In the genomic region with DNA sequence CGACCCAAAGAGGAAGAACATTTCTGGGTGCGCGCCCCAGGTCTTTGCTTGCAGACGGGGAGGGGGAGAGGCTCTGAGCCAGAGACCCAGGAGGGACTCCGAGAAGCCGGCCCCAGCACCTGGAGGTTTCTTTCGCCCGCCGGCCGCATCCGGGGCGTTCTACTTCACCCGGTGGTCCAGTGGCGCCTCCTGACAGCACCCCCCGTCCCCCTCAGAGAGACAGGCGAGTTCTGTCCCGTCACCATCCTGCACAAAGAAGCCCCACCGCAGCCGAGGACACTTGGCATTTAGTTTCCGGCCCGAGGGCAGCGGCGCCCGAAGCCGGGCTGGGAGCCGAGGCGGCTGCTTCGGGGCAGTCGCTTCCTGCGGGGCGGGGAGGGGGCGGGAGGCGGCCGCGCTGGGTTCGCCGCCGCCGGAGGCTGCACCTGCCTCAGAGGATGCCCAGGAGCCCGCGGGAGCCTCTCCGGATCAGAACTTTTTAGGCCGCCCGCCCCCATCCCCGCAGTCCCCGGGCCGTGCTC, we compare ENCODE assay signal across 8 cellular contexts. TPM values are rescaled to one million over a fixed set of nuclear protein-coding genes. Genes with fewer than 3 reads are reported as not detected.
DNase-seq lines count a peak whose midpoint lies in the region; ATAC-seq and TF ChIP-seq lines count a peak whose summit lies in the region.

A gene (plus strand): TSS at position 424 of the 521 bp plus-strand sequence.

- H3K9ac ChIP-seq in GM23248, result no peak within 1 kb of the TSS

- H3K27ac ChIP-seq in GM23248 (no peak within 1 kb of the TSS), ovary (no peak within 1 kb of the TSS)

- no peak for TF ChIP-seq POLR2A in ovary (IDR thresholded peaks at IDR 0.05)

- H3K36me3 Mint-ChIP-seq in activated CD8-positive, alpha-beta T cell treated with anti-CD3 and anti-CD28 coated beads for 36 hours (ENCODE audit: low read depth), result no peaks in the 10 kb centered on the region

- TF ChIP-seq EP300 in ovary (IDR thresholded peaks at IDR 0.05), result no peak

- H2AFZ ChIP-seq in GM23248, result peak within 1 kb of the TSS; percentile 60

- H3K4me3 Mint-ChIP-seq in activated CD8-positive, alpha-beta T cell treated with anti-CD3 and anti-CD28 coated beads for 36 hours, result peak within 1 kb of the TSS; percentile 61

- CTCF ChIA-PET in activated CD8-positive, alpha-beta T cell treated with anti-CD3 and anti-CD28 coated beads for 36 hours (lab: Charles Lee), result no interaction called here

- no peaks in the 10 kb centered on the region for H3K36me3 ChIP-seq in GM23248 (ENCODE audit: low read depth)
- H3K36me3 ChIP-seq in ovary, result no peaks in the 10 kb centered on the region

- H3K4me3 ChIP-seq in GM23248, result peak within 1 kb of the TSS; percentile 69
- H3K4me3 ChIP-seq in ovary, result peak within 1 kb of the TSS; percentile 37

- no peaks in the 10 kb centered on the region for H3K9me3 ChIP-seq in GM23248 (ENCODE audit: low read depth)
- no peaks in the 10 kb centered on the region for H3K9me3 ChIP-seq in ovary

- H3K4me1 Mint-ChIP-seq in activated CD8-positive, alpha-beta T cell treated with anti-CD3 and anti-CD28 coated beads for 36 hours (ENCODE audit: low read depth), result peaks cover 13% of the 10 kb centered on the region

- in situ Hi-C loops in ACHN (cut with HindIII; ENCODE audit: low pct_ligation_motif_present, low pct_unique_long_range_greater_than_20kb, low sequenced_read_pairs), result no loop called here
- in situ Hi-C loops in GM23248 (cut with MboI), result no loop called here

- H4K20me1 ChIP-seq in GM23248 (ENCODE audit: insufficient read depth), result no peaks in the 10 kb centered on the region

- peak; percentile 44 for ATAC-seq in activated CD8-positive, alpha-beta T cell treated with anti-CD3 and anti-CD28 coated beads for 36 hours

- no peaks in the 10 kb centered on the region for H3K9me2 ChIP-seq in GM23248 (ENCODE audit: insufficient read depth)

- H3K27me3 ChIP-seq in GM23248 (replicated peaks; ENCODE audit: insufficient read depth), result peaks cover 40% of the 10 kb centered on the region
- H3K27me3 ChIP-seq in ovary, result no peaks in the 10 kb centered on the region

- DNase-seq in ACHN (peak; percentile 41), GM23248 (peak; percentile 7), germinal center (ENCODE audit: low spot score) (peak; percentile 31), ovary (no peak), pons (ENCODE audit: low spot score) (no peak), NCI-H1694 treated with DMSO at 0.1 percent for 48 hours (lab: John Stamatoyannopoulos, UW) (no peak), GM19240 (ENCODE audit: insufficient read length, low spot score) (no peak)
- DNase-seq in activated CD8-positive, alpha-beta T cell treated with anti-CD3 and anti-CD28 coated beads for 36 hours, result peak; percentile 51

- 2 to 3% methylated on average over 22 to 44 of the region's 47 CpGs for WGBS in GM23248 (ENCODE audit: low coverage in 1 of 2, low lambda C conversion rate in 2 of 2, missing lambda C conversion rate in 2 of 2), 2 experiments
- WGBS in ovary, 3 donors, result 1% methylated on average over 24 to 47 of the region's 47 CpGs

- H3F3A ChIP-seq in GM23248 (ENCODE audit: insufficient read depth), result no peaks in the 10 kb centered on the region

- no peaks in the 10 kb centered on the region for H3K79me2 ChIP-seq in GM23248 (ENCODE audit: insufficient read depth)

- peaks cover 46% of the 10 kb centered on the region for H3K27me3 Mint-ChIP-seq in activated CD8-positive, alpha-beta T cell treated with anti-CD3 and anti-CD28 coated beads for 36 hours

- H3K4me1 ChIP-seq in GM23248 (ENCODE audit: insufficient read depth) (peaks cover 8% of the 10 kb centered on the region; the same call in 1 of the 2 replicates), ovary (ENCODE audit: insufficient read depth) (peaks cover 12% of the 10 kb centered on the region)

- no peak for TF ChIP-seq CTCF in activated CD8-positive, alpha-beta T cell treated with anti-CD3 and anti-CD28 coated beads for 36 hours (IDR thresholded peaks at IDR 0.05)
- TF ChIP-seq CTCF in ovary (IDR thresholded peaks at IDR 0.05), result no peak

- no peaks in the 10 kb centered on the region for H3K9me3 Mint-ChIP-seq in activated CD8-positive, alpha-beta T cell treated with anti-CD3 and anti-CD28 coated beads for 36 hours

- H3K4me2 ChIP-seq in GM23248 (ENCODE audit: unreplicated experiment), result peak within 1 kb of the TSS; percentile 65

- intact Hi-C loops in activated CD8-positive, alpha-beta T cell treated with anti-CD3 and anti-CD28 coated beads for 36 hours (cut with micrococcal nuclease), result no loop called here
- intact Hi-C loops in ovary (cut with DNase I), result no loop called here

- no peak within 1 kb of the TSS for H3K27ac Mint-ChIP-seq in activated CD8-positive, alpha-beta T cell treated with anti-CD3 and anti-CD28 coated beads for 36 hours

- POLR2A ChIA-PET in activated CD8-positive, alpha-beta T cell treated with anti-CD3 and anti-CD28 coated beads for 36 hours (lab: Charles Lee), result interaction anchor here (0.5 to 1.2 kb wide), 2 partner anchors 173 to 262 kb away, joined by 3 read pairs; no protein-coding TSS in a partner anchor

RNA-seq across cellular contexts. Expression of the gene that starts here (rescaled TPM):
- total RNA-seq in GM23248 (2014; rRNA removed; shearing (Covaris generic)), result 0.22 and 0.25 TPM in 2 replicates
- polyA plus RNA-seq in GM23248 (2016; fragmentation: Nextera tagmentation; extraction: Ambion mirVana) (0.04 and 0.05 TPM in 2 replicates), ovary (under 1 TPM; 0.13 to 0.52 TPM)
- total RNA-seq in activated CD8-positive, alpha-beta T cell treated with anti-CD3 and anti-CD28 coated beads for 36 hours, result 1 to 10 TPM in 1 of 2 experiments, under 1 TPM in 1; 0.34 to 1.1 TPM
- 1 to 10 TPM in 1 of 7 donors, under 1 TPM in 6; 0.10 to 1.6 (median 0.30) TPM for total RNA-seq in ovary

Comparison
In these comparisons a context has a peak if more than half of its experiments do, and no peak if none do; other contexts are left out.
1. Peak in DNase-seq, H3K4me3 ChIP-seq and H3K4me2 ChIP-seq in GM23248; RNA of the gene not detected or under 1 TPM.
2. DNase-seq: peak in ACHN (single experiment), activated CD8-positive, alpha-beta T cell treated with anti-CD3 and anti-CD28 coated beads for 36 hours (single experiment) and germinal center (single experiment); none in ovary (0 of 5), pons (single experiment), NCI-H1694 treated with DMSO at 0.1 percent for 48 hours (single experiment) and GM19240 (single experiment).